Comparison of ENCODE assay signal across 10 cellular contexts in the genomic region with DNA sequence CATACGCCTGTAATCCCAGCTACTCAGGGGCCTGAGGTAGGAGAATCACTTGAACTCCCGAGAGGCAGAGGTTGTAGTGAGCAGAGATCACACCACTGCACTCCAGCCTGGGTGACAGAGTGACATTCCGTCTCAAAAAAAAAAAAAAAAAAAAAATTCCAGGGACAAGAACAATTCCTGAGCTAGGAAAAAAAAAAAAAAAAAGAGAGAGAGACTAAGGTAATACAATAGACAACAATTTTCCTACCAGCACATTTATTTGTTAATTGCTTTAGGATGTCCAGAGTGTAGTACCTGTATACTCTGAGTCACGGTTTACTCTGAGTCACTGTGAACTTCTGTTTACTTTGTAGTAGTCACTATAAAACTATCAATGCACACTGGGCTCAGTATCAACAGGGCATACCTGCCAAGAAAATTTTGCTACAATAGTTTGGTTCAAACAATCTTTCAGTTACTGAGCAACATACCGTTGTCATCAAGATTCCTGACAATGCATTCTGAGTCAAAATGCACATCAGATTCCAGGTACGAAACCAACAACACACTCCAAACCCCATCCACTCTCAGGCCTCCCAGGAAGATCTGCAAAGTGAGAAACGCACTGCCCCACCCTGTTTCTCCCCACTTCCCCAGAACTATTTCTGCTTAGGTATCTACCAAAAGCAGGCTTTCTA. TPM values are rescaled to one million over a fixed set of nuclear protein-coding genes. Genes with fewer than 3 reads are reported as not detected.
DNase-seq lines count a peak whose midpoint lies in the region; ATAC-seq, FAIRE-seq and TF ChIP-seq lines count a peak whose summit lies in the region.
"Had no signal": no experiment of that assay in that cellular context is flagged by ENCODE, and none has a peak within 500 bp of the region (broad histone marks: within the 10 kb centered on the region; RNA-seq: fewer than 3 reads in every experiment).

No MANE protein-coding gene starts in this region.

- H3K27me3 Mint-ChIP-seq in activated CD4-positive, alpha-beta memory T cell treated with anti-CD3 and anti-CD28 coated beads for 36 hours: peaks cover 16% of the 10 kb centered on the region
- H3K27me3 Mint-ChIP-seq in stimulated activated naive B cell treated with anti-CD40 and anti-IgM and Interleukin-4, amounts not matched to agents 10 μg/mL and 1 μg/mL and 100 μg/mL, for 72 hours: peaks cover 0 to under 1% of the 10 kb centered on the region in 2 donors

- H3K36me3 Mint-ChIP-seq in stimulated activated effector memory CD8-positive, alpha-beta T cell treated with anti-CD3 and anti-CD28 coated beads, Interleukin-12 subunit alpha, Interleukin-12 subunit beta, amount 100 ng/mL, for 72 hours: no peaks in the 10 kb centered on the region
- H3K36me3 Mint-ChIP-seq in activated CD4-positive, alpha-beta memory T cell treated with anti-CD3 and anti-CD28 coated beads for 36 hours: no peaks in the 10 kb centered on the region
- no peaks in the 10 kb centered on the region for H3K36me3 Mint-ChIP-seq in stimulated activated naive B cell treated with anti-CD40 and anti-IgM and Interleukin-4, amounts not matched to agents 10 μg/mL and 1 μg/mL and 100 μg/mL, for 72 hours
- H3K36me3 Mint-ChIP-seq: activated naive CD4-positive, alpha-beta T cell treated with anti-CD3 and anti-CD28 coated beads, Interleukin-2, amount 50 U/mL, for 24 hours had no signal

- no peak overlapping the region for H3K27ac Mint-ChIP-seq in stimulated activated effector memory CD8-positive, alpha-beta T cell treated with anti-CD3 and anti-CD28 coated beads, Interleukin-12 subunit alpha, Interleukin-12 subunit beta, amount 100 ng/mL, for 72 hours
- no peak overlapping the region for H3K27ac Mint-ChIP-seq in activated CD4-positive, alpha-beta memory T cell treated with anti-CD3 and anti-CD28 coated beads for 36 hours
- H3K27ac Mint-ChIP-seq in stimulated activated naive B cell treated with anti-CD40 and anti-IgM and Interleukin-4, amounts not matched to agents 10 μg/mL and 1 μg/mL and 100 μg/mL, for 72 hours: no peak overlapping the region
- H3K27ac Mint-ChIP-seq: activated naive CD4-positive, alpha-beta T cell treated with anti-CD3 and anti-CD28 coated beads, Interleukin-2, amount 50 U/mL, for 24 hours had no signal

- no peaks in the 10 kb centered on the region for H3K9me3 Mint-ChIP-seq in stimulated activated effector memory CD8-positive, alpha-beta T cell treated with anti-CD3 and anti-CD28 coated beads, Interleukin-12 subunit alpha, Interleukin-12 subunit beta, amount 100 ng/mL, for 72 hours
- peaks cover 2% of the 10 kb centered on the region for H3K9me3 Mint-ChIP-seq in activated CD4-positive, alpha-beta memory T cell treated with anti-CD3 and anti-CD28 coated beads for 36 hours
- peaks cover 3 to 5% of the 10 kb centered on the region in 2 donors for H3K9me3 Mint-ChIP-seq in stimulated activated naive B cell treated with anti-CD40 and anti-IgM and Interleukin-4, amounts not matched to agents 10 μg/mL and 1 μg/mL and 100 μg/mL, for 72 hours
- H3K9me3 Mint-ChIP-seq: activated naive CD4-positive, alpha-beta T cell treated with anti-CD3 and anti-CD28 coated beads, Interleukin-2, amount 50 U/mL, for 24 hours had no signal

- TF ChIP-seq CTCF in fibroblast of pulmonary artery (IDR thresholded peaks at IDR 0.05; ENCODE audit: low read length, missing control alignments): no peak

- CTCF ChIA-PET in activated CD4-positive, alpha-beta memory T cell treated with anti-CD3 and anti-CD28 coated beads for 36 hours (lab: Charles Lee): no interaction called here

- POLR2A ChIA-PET in activated CD4-positive, alpha-beta memory T cell treated with anti-CD3 and anti-CD28 coated beads for 36 hours (lab: Charles Lee): no interaction called here

- DNase-seq in SIG-M5 treated with dmso at 0.1 percent for 504 hours (lab: John Stamatoyannopoulos, UW; ENCODE audit: unreplicated experiment): peak; percentile 66
- no peak for DNase-seq in SIG-M5 (lab: John Stamatoyannopoulos, UW)
- peak; percentile 64 for DNase-seq in RPMI7951 (ENCODE audit: low read depth)
- DNase-seq in fibroblast of pulmonary artery (ENCODE audit: low read depth): peak; percentile 73
- no peak for DNase-seq in stimulated activated effector memory CD8-positive, alpha-beta T cell treated with anti-CD3 and anti-CD28 coated beads, Interleukin-12 subunit alpha, Interleukin-12 subunit beta, amount 100 ng/mL, for 72 hours (ENCODE audit: low spot score in 2 of 2)
- DNase-seq in activated CD4-positive, alpha-beta memory T cell treated with anti-CD3 and anti-CD28 coated beads for 36 hours: no peak
- no peak for DNase-seq in HTR-8/SVneo (ENCODE audit: insufficient read length, low spot score)
- DNase-seq in stimulated activated naive B cell treated with anti-CD40 and anti-IgM and Interleukin-4, amounts not matched to agents 10 μg/mL and 1 μg/mL and 100 μg/mL, for 72 hours: no peak

- intact Hi-C loops in activated CD4-positive, alpha-beta memory T cell treated with anti-CD3 and anti-CD28 coated beads for 36 hours (cut with micrococcal nuclease): no loop called here

- no peak overlapping the region for H3K4me3 ChIP-seq in fibroblast of pulmonary artery (replicated peaks; ENCODE audit: low read depth, low read length)
- H3K4me3 ChIP-seq: BLaER1 treated with 17β-estradiol and CSF1 and Interleukin-3, amounts not matched to agents 10 nM and 100 nM had no signal

- FAIRE-seq in HTR-8/SVneo (lab: Jason Lieb, UNC): no peak

- peak; percentile 42 for ATAC-seq in stimulated activated effector memory CD8-positive, alpha-beta T cell treated with anti-CD3 and anti-CD28 coated beads, Interleukin-12 subunit alpha, Interleukin-12 subunit beta, amount 100 ng/mL, for 72 hours
- no peak for ATAC-seq in stimulated activated naive B cell treated with anti-CD40 and anti-IgM and Interleukin-4, amounts not matched to agents 10 μg/mL and 1 μg/mL and 100 μg/mL, for 72 hours (replicated peaks)

- H3K4me1 Mint-ChIP-seq in stimulated activated effector memory CD8-positive, alpha-beta T cell treated with anti-CD3 and anti-CD28 coated beads, Interleukin-12 subunit alpha, Interleukin-12 subunit beta, amount 100 ng/mL, for 72 hours: no peaks in the 10 kb centered on the region
- H3K4me1 Mint-ChIP-seq in activated CD4-positive, alpha-beta memory T cell treated with anti-CD3 and anti-CD28 coated beads for 36 hours (ENCODE audit: low read depth): peaks cover 3% of the 10 kb centered on the region
- peaks cover 0 to 2% of the 10 kb centered on the region in 2 donors for H3K4me1 Mint-ChIP-seq in stimulated activated naive B cell treated with anti-CD40 and anti-IgM and Interleukin-4, amounts not matched to agents 10 μg/mL and 1 μg/mL and 100 μg/mL, for 72 hours
- H3K4me1 Mint-ChIP-seq: activated naive CD4-positive, alpha-beta T cell treated with anti-CD3 and anti-CD28 coated beads, Interleukin-2, amount 50 U/mL, for 24 hours had no signal

- H3K4me3 Mint-ChIP-seq in stimulated activated effector memory CD8-positive, alpha-beta T cell treated with anti-CD3 and anti-CD28 coated beads, Interleukin-12 subunit alpha, Interleukin-12 subunit beta, amount 100 ng/mL, for 72 hours: no peak overlapping the region
- no peak overlapping the region for H3K4me3 Mint-ChIP-seq in activated CD4-positive, alpha-beta memory T cell treated with anti-CD3 and anti-CD28 coated beads for 36 hours
- no peak overlapping the region for H3K4me3 Mint-ChIP-seq in stimulated activated naive B cell treated with anti-CD40 and anti-IgM and Interleukin-4, amounts not matched to agents 10 μg/mL and 1 μg/mL and 100 μg/mL, for 72 hours
- H3K4me3 Mint-ChIP-seq: activated naive CD4-positive, alpha-beta T cell treated with anti-CD3 and anti-CD28 coated beads, Interleukin-2, amount 50 U/mL, for 24 hours had no signal

RNA-seq across cellular contexts. Expression of gene IGF2BP2, which starts 28.3 kb away (rescaled TPM):
- 29.2 and 31.5 TPM in 2 replicates for total RNA-seq in RPMI7951 (2014; rRNA removed; shearing (Covaris generic))
- under 1 TPM; 0.29 to 0.55 TPM for total RNA-seq in activated CD4-positive, alpha-beta memory T cell treated with anti-CD3 and anti-CD28 coated beads for 36 hours

Comparison
In these comparisons a context has a peak if more than half of its experiments do, and no peak if none do; other contexts are left out.
1. DNase-seq: peak in SIG-M5 treated with dmso at 0.1 percent for 504 hours (single experiment), RPMI7951 (single experiment) and fibroblast of pulmonary artery (single experiment); none in SIG-M5 (single experiment), stimulated activated effector memory CD8-positive, alpha-beta T cell treated with anti-CD3 and anti-CD28 coated beads, Interleukin-12 subunit alpha, Interleukin-12 subunit beta, amount 100 ng/mL, for 72 hours (0 of 2), activated CD4-positive, alpha-beta memory T cell treated with anti-CD3 and anti-CD28 coated beads for 36 hours (single experiment), HTR-8/SVneo (single experiment) and stimulated activated naive B cell treated with anti-CD40 and anti-IgM and Interleukin-4, amounts not matched to agents 10 μg/mL and 1 μg/mL and 100 μg/mL, for 72 hours (single experiment).
2. RNA of gene IGF2BP2, which starts 28.3 kb away (total RNA-seq): 29.2 to 31.5 TPM in RPMI7951; 0.29 to 0.55 TPM in activated CD4-positive, alpha-beta memory T cell treated with anti-CD3 and anti-CD28 coated beads for 36 hours; every median in the first group is over 10 times any median in the second.